Comparison of ENCODE assay signal across 20 cellular contexts in genomic region chr7:68314208-68314607, GRCh38.
"Had no signal": no experiment of that assay in that cellular context is flagged by ENCODE, and none has a peak within 500 bp of the region (broad histone marks: within the 10 kb centered on the region; RNA-seq: fewer than 3 reads in every experiment).

No MANE protein-coding gene starts in this region.

- H3K4me1 Mint-ChIP-seq: naive B cell had no signal

- DNase-seq: effector CD4-positive, alpha-beta T cell; endodermal cell; erythroblast; foreskin melanocyte; heart left ventricle; hippocampal formation; kidney glomerular epithelial cell; mesendoderm; naive B cell; nephron progenitor cell; psoas muscle; retina; right lobe of liver; stimulated activated naive CD4-positive, alpha-beta T cell; stomach; substantia nigra; transverse colon had no signal

- H3K27me3 Mint-ChIP-seq: naive B cell had no signal

- ATAC-seq: heart left ventricle, right lobe of liver had no signal

- H3K27me3 ChIP-seq: heart left ventricle, right lobe of liver, stomach, transverse colon had no signal

- H3K36me3 ChIP-seq: heart left ventricle, right lobe of liver, stomach, thoracic aorta, transverse colon had no signal

- H3K27ac ChIP-seq: coronary artery, heart left ventricle, psoas muscle, right lobe of liver, stomach, thoracic aorta, transverse colon had no signal

- H3K4me3 ChIP-seq: coronary artery, heart left ventricle, psoas muscle, right lobe of liver, stomach, thoracic aorta, transverse colon had no signal

- H3K4me1 ChIP-seq: right lobe of liver, stomach, transverse colon had no signal

- H3K36me3 Mint-ChIP-seq: naive B cell had no signal

- H3K9me3 Mint-ChIP-seq: nephron progenitor cell had no signal

- FAIRE-seq: endothelial cell of umbilical vein had no signal

- H3K4me3 Mint-ChIP-seq: endodermal cell, naive B cell, nephron progenitor cell had no signal

- H3K27ac Mint-ChIP-seq: endodermal cell, naive B cell, nephron progenitor cell had no signal

- H3K9me3 ChIP-seq: heart left ventricle, psoas muscle, right lobe of liver, stomach, thoracic aorta had no signal
